ENCODE assay signal across 23 cellular contexts in genomic region chr6:56444855-56445254, GRCh38.
"Had no signal": no experiment of that assay in that cellular context is flagged by ENCODE, and none has a peak within 500 bp of the region (broad histone marks: within the 10 kb centered on the region; RNA-seq: fewer than 3 reads in every experiment).

No MANE protein-coding gene starts in this region.

- DNase-seq: activated CD4-positive, alpha-beta memory T cell treated with anti-CD3 and anti-CD28 coated beads for 36 hours; activated CD4-positive, alpha-beta T cell treated with anti-CD3 and anti-CD28 coated beads, Interleukin-2, amount 10 ng/mL, durations not matched to agents 7 days and 5 days; activated CD4-positive, CD25-positive, alpha-beta regulatory T cell; activated CD8-positive, alpha-beta memory T cell treated with anti-CD3 and anti-CD28 coated beads for 24 hours; activated gamma-delta T cell treated with Interleukin-2 at 50 U/mL for 16 hours; activated naive CD4-positive, alpha-beta T cell treated with anti-CD3 and anti-CD28 coated beads, Interleukin-2, amount 10 ng/mL, durations not matched to agents 7 days and 5 days; activated naive CD8-positive, alpha-beta T cell treated with anti-CD3 and anti-CD28 coated beads for 36 hours; activated T-cell treated with anti-CD3 and anti-CD28 coated beads, Interleukin-2, amount 50 U/mL, for 4 hours; Karpas-422; MM.1S; NCI-H1105 treated with DMSO at 0.1 percent for 48 hours; NCI-H1436 treated with DMSO at 0.1 percent for 48 hours; NCI-H187; NCI-H2081; NCI-H2171 treated with DMSO at 0.1 percent for 48 hours; NCI-H226; NCI-H526; NCI-H774; SJCRH30; SK-N-SH; T-helper 1 cell had no signal

- H3K27ac ChIP-seq: SJCRH30, VCaP had no signal

- H3K4me3 ChIP-seq: K562, SJCRH30 had no signal

- H3K27me3 ChIP-seq: SJCRH30 had no signal

- ATAC-seq: activated T-cell treated with anti-CD3 and anti-CD28 coated beads, Interleukin-2, amount 50 U/mL, for 4 hours; K562 had no signal

- FAIRE-seq: K562 had no signal

- H3K4me1 ChIP-seq: SJCRH30 had no signal

- H3K9me3 ChIP-seq: SK-N-SH had no signal

- H3K36me3 ChIP-seq: SJCRH30 had no signal
